In genomic region chr16:70226024-70226423, GRCh38 we compare ENCODE assay signal across 4 cellular contexts. TPM values are rescaled to one million over a fixed set of nuclear protein-coding genes. Genes with fewer than 3 reads are reported as not detected.
"Had no signal": no experiment of that assay in that cellular context is flagged by ENCODE, and none has a peak within 500 bp of the region (broad histone marks: within the 10 kb centered on the region; RNA-seq: fewer than 3 reads in every experiment).

No MANE protein-coding gene starts in this region.

RNA-seq across cellular contexts. Expression of gene CLEC18C, which starts 52.4 kb away (rescaled TPM):
- total RNA-seq: GM23338, H1, HT1080, IMR-90 had no signal
